Comparison of ENCODE assay signal across 23 cellular contexts in genomic region chr2:120522151-120522751, GRCh38.
A peak's percentile ranks its signal among the peaks of the same experiment; 100 is the strongest.
DNase-seq lines count a peak whose midpoint lies in the region; ATAC-seq and TF ChIP-seq lines count a peak whose summit lies in the region.
"Had no signal": no experiment of that assay in that cellular context is flagged by ENCODE, and none has a peak within 500 bp of the region (broad histone marks: within the 10 kb centered on the region; RNA-seq: fewer than 3 reads in every experiment).

No MANE protein-coding gene starts in this region.

- no peak for TF ChIP-seq POLR2A in testis (IDR thresholded peaks at IDR 0.05)
- TF ChIP-seq POLR2A in transverse colon (IDR thresholded peaks at IDR 0.05), result no peak

- in situ Hi-C loops in transverse colon (cut with MboI; ENCODE audit: low pct_ligation_motif_present in 1 of 4, low pct_unique_long_range_greater_than_20kb in 1 of 4, low sequenced_read_pairs in 3 of 4), result no loop called here

- H3K27ac ChIP-seq in WERI-Rb-1 (peak overlapping the region; percentile 80), left lung (no peak overlapping the region), testis (peak overlapping the region in 1 of 2 donors; percentile 7), transverse colon (no peak overlapping the region)
- H3K27ac ChIP-seq: esophagus muscularis mucosa, RWPE1, VCaP had no signal

- H3K4me1 ChIP-seq in left lung (peaks cover 0 to 8% of the 10 kb centered on the region in 2 donors), testis (peaks cover 17% of the 10 kb centered on the region), transverse colon (no peaks in the 10 kb centered on the region)

- TF ChIP-seq EP300 in transverse colon (IDR thresholded peaks at IDR 0.05; ENCODE audit: low read depth), result no peak

- WGBS in testis, 2 donors, result 12 to 40% methylated on average over 1 to 30 of the region's 33 CpGs
- WGBS in transverse colon (ENCODE audit: low coverage in 1 of 2), 2 donors, result 46 to 47% methylated on average over 10 to 32 of the region's 33 CpGs

- intact Hi-C loops in left lung (cut with DNase I), result no loop called here
- intact Hi-C loops in testis (cut with DNase I; ENCODE audit: low total_unique reads), result no loop called here
- intact Hi-C loops in transverse colon (cut with DNase I; ENCODE audit: low total_unique reads), result no loop called here

- DNase-seq in WERI-Rb-1 (peak; percentile 99), glomerular visceral epithelial cell (ENCODE audit: extremely low spot score) (peak; percentile 33), left lung (peak in 1 of 2 donors; percentile 69), testis (peak; percentile 85), NCI-H1694 (lab: John Stamatoyannopoulos, UW) (no peak), transverse colon (no peak)
- DNase-seq: activated CD4-positive, alpha-beta T cell treated with anti-CD3 and anti-CD28 coated beads, Interleukin-2, amount 10 ng/mL, durations not matched to agents 24 days and 14 days; activated naive CD4-positive, alpha-beta T cell; activated T-cell treated with anti-CD3 and anti-CD28 coated beads, Interleukin-2, amount 50 U/mL, for 4 hours; CD4-positive, alpha-beta memory T cell; DMS153; naive thymus-derived CD4-positive, alpha-beta T cell; NCI-H1436 treated with DMSO at 0.1 percent for 48 hours; NCI-H526; occipital lobe; SK-N-SH; stimulated activated CD4-positive, alpha-beta T cell treated with anti-CD3 and anti-CD28 coated beads, Interleukin-15, amount 100 ng/mL, for 24 hours; stimulated activated naive CD8-positive, alpha-beta T cell treated with anti-CD3 and anti-CD28 coated beads, Interleukin-15, Interleukin-2, amounts not matched to agents 100 U/mL and 50 U/mL, for 24 hours; T-helper 2 cell had no signal

- H3K36me3 ChIP-seq in WERI-Rb-1, result no peaks in the 10 kb centered on the region
- no peaks in the 10 kb centered on the region for H3K36me3 ChIP-seq in left lung
- no peaks in the 10 kb centered on the region for H3K36me3 ChIP-seq in testis (ENCODE audit: low read depth, missing control alignments)
- no peaks in the 10 kb centered on the region for H3K36me3 ChIP-seq in transverse colon
- H3K36me3 ChIP-seq: esophagus muscularis mucosa had no signal

- peak overlapping the region; percentile 3 for H3K4me3 ChIP-seq in WERI-Rb-1 (ENCODE audit: low read depth, low read length)
- no peak overlapping the region for H3K4me3 ChIP-seq in left lung
- H3K4me3 ChIP-seq in testis, result no peak overlapping the region
- H3K4me3 ChIP-seq in transverse colon, result no peak overlapping the region
- H3K4me3 ChIP-seq: esophagus muscularis mucosa had no signal

- peak; percentile 21 for ATAC-seq in left lung
- no peak for ATAC-seq in GM21381 (IDR thresholded peaks at IDR 0.05; ENCODE audit: unreplicated experiment)
- ATAC-seq: activated T-cell treated with anti-CD3 and anti-CD28 coated beads, Interleukin-2, amount 50 U/mL, for 4 hours; naive thymus-derived CD4-positive, alpha-beta T cell; stimulated activated naive CD8-positive, alpha-beta T cell treated with anti-CD3 and anti-CD28 coated beads, Interleukin-15, Interleukin-2, amounts not matched to agents 100 U/mL and 50 U/mL, for 24 hours had no signal

- H3K9me3 ChIP-seq in WERI-Rb-1 (ENCODE audit: severe bottlenecking) (no peaks in the 10 kb centered on the region), left lung (no peaks in the 10 kb centered on the region), testis (no peaks in the 10 kb centered on the region), transverse colon (no peaks in the 10 kb centered on the region)
- H3K9me3 ChIP-seq: esophagus muscularis mucosa, SK-N-SH had no signal

- no peaks in the 10 kb centered on the region for H3K27me3 ChIP-seq in WERI-Rb-1 (ENCODE audit: insufficient read depth, low read depth, severe bottlenecking)
- H3K27me3 ChIP-seq in left lung, result peaks cover 0 to 38% of the 10 kb centered on the region in 2 donors
- H3K27me3 ChIP-seq in testis, result no peaks in the 10 kb centered on the region
- H3K27me3 ChIP-seq in transverse colon, result peaks cover 27% of the 10 kb centered on the region

- TF ChIP-seq CTCF in WERI-Rb-1 (IDR thresholded peaks at IDR 0.05; ENCODE audit: low read depth, low read length), result no peak
- TF ChIP-seq CTCF in left lung (IDR thresholded peaks at IDR 0.05), result no peak
- TF ChIP-seq CTCF in testis (IDR thresholded peaks at IDR 0.05), result no peak
- no peak for TF ChIP-seq CTCF in transverse colon (IDR thresholded peaks at IDR 0.05)

Comparison
In these comparisons a context has a peak if more than half of its experiments do, and no peak if none do; other contexts are left out.
1. DNase-seq: peak in WERI-Rb-1 (single experiment), glomerular visceral epithelial cell (single experiment) and testis (single experiment); none in NCI-H1694 (single experiment) and transverse colon (single experiment).